In the genomic region with DNA sequence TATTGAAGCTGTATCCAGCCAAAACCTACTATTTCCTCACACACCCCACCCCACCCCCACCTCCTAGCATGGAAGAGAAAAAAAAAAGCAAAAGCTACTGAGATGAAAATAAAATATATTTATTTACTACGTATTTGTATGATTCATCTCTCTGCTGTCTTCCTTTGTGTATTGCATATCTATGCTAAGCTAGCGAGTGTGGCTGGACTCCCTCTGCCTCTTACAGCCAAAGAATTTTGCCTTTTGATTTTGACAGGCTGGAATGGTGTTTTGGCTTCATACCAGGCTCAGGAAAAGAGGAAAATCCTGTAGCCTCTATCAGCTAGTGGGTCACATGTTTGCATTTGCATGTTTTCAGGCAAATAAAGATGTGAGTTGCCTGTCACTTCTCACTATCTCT, we compare ENCODE assay signal across 9 cellular contexts. TPM values are rescaled to one million over a fixed set of nuclear protein-coding genes. Genes with fewer than 3 reads are reported as not detected.
A peak's percentile ranks its signal among the peaks of the same experiment; 100 is the strongest.
DNase-seq lines count a peak whose midpoint lies in the region; ATAC-seq and TF ChIP-seq lines count a peak whose summit lies in the region.
"Had no signal": no experiment of that assay in that cellular context is flagged by ENCODE, and none has a peak within 500 bp of the region (broad histone marks: within the 10 kb centered on the region; RNA-seq: fewer than 3 reads in every experiment).

No MANE protein-coding gene starts in this region.

- 40% methylated on average over 2 of the region's 2 CpGs for WGBS in esophagus muscularis mucosa

- H3K4me3 ChIP-seq in esophagus muscularis mucosa (peak overlapping the region; percentile 70 to 84 (median 83)), muscle layer of duodenum (ENCODE audit: low read depth in 1 of 2, low read length in 2 of 2) (no peak overlapping the region)

- DNase-seq in esophagus muscularis mucosa (ENCODE audit: extremely low spot score) = no peak
- DNase-seq in HuH-7 (ENCODE audit: low spot score) = no peak
- no peak for DNase-seq in putamen (ENCODE audit: low spot score)
- no peak for DNase-seq in effector CD8-positive, alpha-beta T cell (lab: John Stamatoyannopoulos, UW)
- DNase-seq in NCI-H1092 (lab: John Stamatoyannopoulos, UW) = no peak
- DNase-seq: activated CD4-positive, CD25-positive, alpha-beta regulatory T cell treated with anti-CD3 and anti-CD28 coated beads, Interleukin-2, amount 50 U/mL, for 72 hours; activated naive CD4-positive, alpha-beta T cell treated with anti-CD3 and anti-CD28 coated beads for 36 hours had no signal

- ATAC-seq in SK-N-SH treated with all-trans-retinoic acid at 6 μM for 48 hours = peak; percentile 75

- intact Hi-C loops in esophagus muscularis mucosa (cut with DNase I) = loop anchor here (5.0 kb wide), 1 partner anchor 129 kb away; a partner anchor contains a TSS

- H3K27me3 ChIP-seq in esophagus muscularis mucosa (no peaks in the 10 kb centered on the region), muscle layer of duodenum (ENCODE audit: low read depth, low read length) (no peaks in the 10 kb centered on the region)

- TF ChIP-seq CTCF in esophagus muscularis mucosa (IDR thresholded peaks at IDR 0.05) = no peak

- H3K36me3 ChIP-seq in esophagus muscularis mucosa = no peaks in the 10 kb centered on the region
- H3K36me3 ChIP-seq in muscle layer of duodenum (ENCODE audit: control insufficient read depth in 1 of 2, insufficient read depth in 2 of 2, low read length in 2 of 2) = no peaks in the 10 kb centered on the region

- peaks cover 17 to 40% (median 37%) of the 10 kb centered on the region in 4 donors for H3K4me1 ChIP-seq in esophagus muscularis mucosa
- peaks cover 3 to 30% of the 10 kb centered on the region in 2 donors for H3K4me1 ChIP-seq in muscle layer of duodenum (ENCODE audit: control insufficient read depth in 1 of 2, insufficient read depth in 2 of 2, low read length in 2 of 2)

- TF ChIP-seq EP300 in esophagus muscularis mucosa (IDR thresholded peaks at IDR 0.05) = no peak

- no peaks in the 10 kb centered on the region for H3K9me3 ChIP-seq in esophagus muscularis mucosa
- no peaks in the 10 kb centered on the region for H3K9me3 ChIP-seq in muscle layer of duodenum (ENCODE audit: control insufficient read depth in 1 of 2, low read length in 2 of 2)

- H3K27ac ChIP-seq in esophagus muscularis mucosa (replicated peaks in 1 of 4) (peak overlapping the region; percentile 75 to 85 (median 79)), muscle layer of duodenum (ENCODE audit: low read length) (peak overlapping the region; percentile 48)

- TF ChIP-seq POLR2A in esophagus muscularis mucosa (IDR thresholded peaks at IDR 0.05; ENCODE audit: low read depth) = no peak

TF ChIP-seq in SK-N-SH treated with all-trans-retinoic acid at 6 μM for 48 hours, 23 proteins besides CTCF, POLR2A, EP300 and RAD21:
- TF ChIP-seq, protein P1, sequence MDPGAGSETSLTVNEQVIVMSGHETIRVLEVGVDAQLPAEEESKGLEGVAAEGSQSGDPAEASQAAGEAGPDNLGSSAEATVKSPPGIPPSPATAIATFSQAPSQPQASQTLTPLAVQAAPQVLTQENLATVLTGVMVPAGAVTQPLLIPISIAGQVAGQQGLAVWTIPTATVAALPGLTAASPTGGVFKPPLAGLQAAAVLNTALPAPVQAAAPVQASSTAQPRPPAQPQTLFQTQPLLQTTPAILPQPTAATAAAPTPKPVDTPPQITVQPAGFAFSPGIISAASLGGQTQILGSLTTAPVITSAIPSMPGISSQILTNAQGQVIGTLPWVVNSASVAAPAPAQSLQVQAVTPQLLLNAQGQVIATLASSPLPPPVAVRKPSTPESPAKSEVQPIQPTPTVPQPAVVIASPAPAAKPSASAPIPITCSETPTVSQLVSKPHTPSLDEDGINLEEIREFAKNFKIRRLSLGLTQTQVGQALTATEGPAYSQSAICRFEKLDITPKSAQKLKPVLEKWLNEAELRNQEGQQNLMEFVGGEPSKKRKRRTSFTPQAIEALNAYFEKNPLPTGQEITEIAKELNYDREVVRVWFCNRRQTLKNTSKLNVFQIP (CRISPR knock-in tag; IDR thresholded peaks at IDR 0.05; ENCODE audit: borderline replicate concordance, low read depth) = no peak
- TF ChIP-seq SNAI2 (CRISPR knock-in tag; IDR thresholded peaks at IDR 0.05) = no peak
- TF ChIP-seq RARB (CRISPR knock-in tag; IDR thresholded peaks at IDR 0.05) = no peak
- TF ChIP-seq OSR1 (CRISPR knock-in tag; IDR thresholded peaks at IDR 0.05) = no peak
- TF ChIP-seq ZFP3 (CRISPR knock-in tag; IDR thresholded peaks at IDR 0.05) = no peak
- no peak for TF ChIP-seq BACH2 (CRISPR knock-in tag; IDR thresholded peaks at IDR 0.05; ENCODE audit: borderline replicate concordance)

RNA-seq across cellular contexts. Expression of a gene that starts 2.2 kb away (rescaled TPM):
- 10 to 100 TPM; 40.9 to 64.5 (median 45.8) TPM for total RNA-seq in esophagus muscularis mucosa
- total RNA-seq: activated naive CD4-positive, alpha-beta T cell treated with anti-CD3 and anti-CD28 coated beads for 36 hours had no signal

Comparison
In these comparisons a context has a peak if more than half of its experiments do, and no peak if none do; other contexts are left out.
1. H3K4me3 ChIP-seq: peak in esophagus muscularis mucosa (4 of 4); none in muscle layer of duodenum (0 of 2).